In genomic region chr20:10666221-10667076, GRCh38 we compare ENCODE assay signal across 13 cellular contexts. TPM values are rescaled to one million over a fixed set of nuclear protein-coding genes. Genes with fewer than 3 reads are reported as not detected.
DNase-seq lines count a peak whose midpoint lies in the region; ATAC-seq and TF ChIP-seq lines count a peak whose summit lies in the region.
"Had no signal": no experiment of that assay in that cellular context is flagged by ENCODE, and none has a peak within 500 bp of the region (broad histone marks: within the 10 kb centered on the region; RNA-seq: fewer than 3 reads in every experiment).

No MANE protein-coding gene starts in this region.

- peaks cover 100% of the 10 kb centered on the region for H3K79me2 ChIP-seq in SK-N-SH (ENCODE audit: insufficient read depth)

- DNase-seq in SK-N-SH, result no peak
- no peak for DNase-seq in osteocyte (ENCODE audit: extremely low spot score, unreplicated experiment)
- DNase-seq in vagina (ENCODE audit: extremely low spot score in 2 of 2), result no peak
- no peak for DNase-seq in foreskin fibroblast
- DNase-seq in immature natural killer cell, result no peak
- DNase-seq in head of caudate nucleus, result no peak
- DNase-seq: ACHN; activated T-cell treated with anti-CD3 and anti-CD28 coated beads, Interleukin-2, amount 50 U/mL, for 4 hours; DND-41; SIG-M5; small intestine had no signal

- no peak overlapping the region for H2AFZ ChIP-seq in SK-N-SH (ENCODE audit: low read depth)

- H3K27me3 ChIP-seq in SK-N-SH (ENCODE audit: insufficient read depth), result no peaks in the 10 kb centered on the region
- no peaks in the 10 kb centered on the region for H3K27me3 ChIP-seq in vagina

- no peak for TF ChIP-seq RAD21 in SK-N-SH (IDR thresholded peaks at IDR 0.05; ENCODE audit: low read length)

- H3K9ac ChIP-seq in SK-N-SH, result no peak overlapping the region

- intact Hi-C loops in vagina (cut with DNase I) (no loop called here), head of caudate nucleus (cut with DNase I) (no loop called here)

- peaks cover 85% of the 10 kb centered on the region for H3K4me1 Mint-ChIP-seq in osteocyte (ENCODE audit: unreplicated experiment)
- peaks cover 4 to 10% of the 10 kb centered on the region in 2 donors for H3K4me1 Mint-ChIP-seq in immature natural killer cell

- peaks cover 12% of the 10 kb centered on the region for H3F3A ChIP-seq in SK-N-SH (replicated peaks; ENCODE audit: insufficient read depth)

- H3K27ac Mint-ChIP-seq in osteocyte (ENCODE audit: unreplicated experiment) (peak overlapping the region; percentile 89), immature natural killer cell (no peak overlapping the region)

- peaks cover 9 to 67% of the 10 kb centered on the region in 2 experiments for H3K36me3 ChIP-seq in SK-N-SH (replicated peaks in 1 of 2; ENCODE audit: control insufficient read depth in 1 of 2, insufficient read depth in 2 of 2, low read length in 1 of 2)
- H3K36me3 ChIP-seq in vagina, result peaks cover 0 to 29% of the 10 kb centered on the region in 2 donors

- H3K4me3 ChIP-seq in SK-N-SH (ENCODE audit: low read depth in 2 of 2, low read length in 1 of 2) (no peak overlapping the region), vagina (peak overlapping the region; percentile 4 to 91), foreskin fibroblast (ENCODE audit: low read depth in 1 of 2, low read length in 2 of 2) (no peak overlapping the region)

- CTCF ChIA-PET in SK-N-SH (lab: Yijun Ruan, JAX), result interaction anchor here (0.8 kb wide), 1 partner anchor 12 kb away, joined by 3 read pairs; no protein-coding TSS in a partner anchor

- peaks cover 65% of the 10 kb centered on the region for H3K36me3 Mint-ChIP-seq in osteocyte (ENCODE audit: unreplicated experiment)
- peaks cover 0 to 4% (median 0%) of the 10 kb centered on the region in 3 donors for H3K36me3 Mint-ChIP-seq in immature natural killer cell

- H4K20me1 ChIP-seq in SK-N-SH (ENCODE audit: insufficient read depth), result peaks cover 77% of the 10 kb centered on the region

- ATAC-seq in SK-N-SH treated with all-trans-retinoic acid at 6 μM for 48 hours (no peak), esophagus mucosa (peak; percentile 6)
- ATAC-seq: activated T-cell treated with anti-CD3 and anti-CD28 coated beads, Interleukin-2, amount 50 U/mL, for 4 hours had no signal

- POLR2A ChIA-PET in SK-N-SH (lab: Yijun Ruan, JAX), result no interaction called here

- H3K4me3 Mint-ChIP-seq in osteocyte (ENCODE audit: unreplicated experiment) (peak overlapping the region; percentile 48), immature natural killer cell (no peak overlapping the region)
- H3K4me3 Mint-ChIP-seq: activated T-cell treated with anti-CD3 and anti-CD28 coated beads, Interleukin-2, amount 50 U/mL, for 4 hours had no signal

- no peak for TF ChIP-seq POLR2A in vagina (IDR thresholded peaks at IDR 0.05)

- 93% methylated on average over 6 of the region's 7 CpGs for WGBS in SK-N-SH (ENCODE audit: low lambda C conversion rate)

- no peak for TF ChIP-seq EP300 in SK-N-SH (IDR thresholded peaks at IDR 0.05; ENCODE audit: borderline replicate concordance in 1 of 2, low read depth in 1 of 2, low read length in 1 of 2)

- no peaks in the 10 kb centered on the region for H3K9me2 ChIP-seq in SK-N-SH

- H3K4me1 ChIP-seq in SK-N-SH (ENCODE audit: control insufficient read depth in 1 of 2, insufficient read depth in 2 of 2, low read depth in 1 of 2, low read length in 1 of 2), result peaks cover 2 to 49% of the 10 kb centered on the region in 2 experiments; a peak in 3 of 4 replicates
- H3K4me1 ChIP-seq in vagina, result peaks cover 88% of the 10 kb centered on the region

- H3K9me3 Mint-ChIP-seq in osteocyte (ENCODE audit: unreplicated experiment), result no peaks in the 10 kb centered on the region
- no peaks in the 10 kb centered on the region for H3K9me3 Mint-ChIP-seq in immature natural killer cell
- H3K9me3 Mint-ChIP-seq: activated T-cell treated with anti-CD3 and anti-CD28 coated beads, Interleukin-2, amount 50 U/mL, for 4 hours had no signal

- TF ChIP-seq CTCF in SK-N-SH (IDR thresholded peaks at IDR 0.05) (no peak), osteocyte (IDR thresholded peaks at IDR 0.05) (no peak), vagina (IDR thresholded peaks at IDR 0.05) (no peak), foreskin fibroblast (IDR thresholded peaks at IDR 0.05; ENCODE audit: low read depth, low read length) (no peak)

- no peaks in the 10 kb centered on the region for H3K9me3 ChIP-seq in SK-N-SH
- no peaks in the 10 kb centered on the region for H3K9me3 ChIP-seq in vagina

- H3K4me2 ChIP-seq in SK-N-SH, result peak overlapping the region; percentile 22; the same call in 1 of the 2 replicates

- no peaks in the 10 kb centered on the region for H3K27me3 Mint-ChIP-seq in osteocyte (ENCODE audit: unreplicated experiment)
- peaks cover 2 to 11% (median 6%) of the 10 kb centered on the region in 3 donors for H3K27me3 Mint-ChIP-seq in immature natural killer cell (ENCODE audit: low read depth in 3 of 3)

- H3K27ac ChIP-seq in SK-N-SH (ENCODE audit: low read depth in 2 of 2, low read length in 1 of 2), result peak overlapping the region in 1 of 2 experiments; percentile 72; a peak in 2 of 4 replicates
- H3K27ac ChIP-seq in vagina, result peak overlapping the region; percentile 97

TF ChIP-seq in SK-N-SH, 30 proteins besides CTCF, POLR2A, EP300 and RAD21:
- TF ChIP-seq JUND (IDR thresholded peaks at IDR 0.05), result no peak
- TF ChIP-seq, protein P1, sequence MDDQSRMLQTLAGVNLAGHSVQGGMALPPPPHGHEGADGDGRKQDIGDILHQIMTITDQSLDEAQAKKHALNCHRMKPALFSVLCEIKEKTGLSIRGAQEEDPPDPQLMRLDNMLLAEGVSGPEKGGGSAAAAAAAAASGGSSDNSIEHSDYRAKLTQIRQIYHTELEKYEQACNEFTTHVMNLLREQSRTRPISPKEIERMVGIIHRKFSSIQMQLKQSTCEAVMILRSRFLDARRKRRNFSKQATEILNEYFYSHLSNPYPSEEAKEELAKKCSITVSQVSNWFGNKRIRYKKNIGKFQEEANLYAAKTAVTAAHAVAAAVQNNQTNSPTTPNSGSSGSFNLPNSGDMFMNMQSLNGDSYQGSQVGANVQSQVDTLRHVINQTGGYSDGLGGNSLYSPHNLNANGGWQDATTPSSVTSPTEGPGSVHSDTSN (IDR thresholded peaks at IDR 0.05), result no peak
- TF ChIP-seq, protein P2, sequence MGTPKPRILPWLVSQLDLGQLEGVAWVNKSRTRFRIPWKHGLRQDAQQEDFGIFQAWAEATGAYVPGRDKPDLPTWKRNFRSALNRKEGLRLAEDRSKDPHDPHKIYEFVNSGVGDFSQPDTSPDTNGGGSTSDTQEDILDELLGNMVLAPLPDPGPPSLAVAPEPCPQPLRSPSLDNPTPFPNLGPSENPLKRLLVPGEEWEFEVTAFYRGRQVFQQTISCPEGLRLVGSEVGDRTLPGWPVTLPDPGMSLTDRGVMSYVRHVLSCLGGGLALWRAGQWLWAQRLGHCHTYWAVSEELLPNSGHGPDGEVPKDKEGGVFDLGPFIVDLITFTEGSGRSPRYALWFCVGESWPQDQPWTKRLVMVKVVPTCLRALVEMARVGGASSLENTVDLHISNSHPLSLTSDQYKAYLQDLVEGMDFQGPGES (IDR thresholded peaks at IDR 0.05; ENCODE audit: low read depth, low read length), result no peak

TF ChIP-seq in SK-N-SH treated with all-trans-retinoic acid at 6 μM for 48 hours, 23 proteins besides CTCF, POLR2A, EP300 and RAD21:
- TF ChIP-seq ZFP3 (CRISPR knock-in tag; IDR thresholded peaks at IDR 0.05) (no peak), ZNF8 (CRISPR knock-in tag; IDR thresholded peaks at IDR 0.05) (no peak), CSDC2 (CRISPR knock-in tag; IDR thresholded peaks at IDR 0.05) (no peak), ZNF565 (CRISPR knock-in tag; conservative IDR thresholded peaks at IDR 0.05; ENCODE audit: low read depth) (no peak), TCF4 (CRISPR knock-in tag; IDR thresholded peaks at IDR 0.05; ENCODE audit: borderline replicate concordance) (no peak)

RNA-seq across cellular contexts. Expression of gene JAG1, which starts 7.3 kb away (rescaled TPM):
- polyA plus RNA-seq in SK-N-SH (2012; rRNA removed) (6.0 and 7.7 TPM in 2 replicates), immature natural killer cell (1 to 10 TPM in 1 of 3 donors, under 1 TPM in 1, not detected in 1; 0.45 to 1.3 TPM)
- polyA plus RNA-seq in SK-N-SH (2012; cell fraction: cytosol; rRNA removed), result 3.7 TPM in 2 replicates
- polyA plus RNA-seq in SK-N-SH (2012; cell fraction: nucleus; rRNA removed), result 27.9 and 48.5 TPM in 2 replicates
- total RNA-seq in esophagus mucosa (118 TPM), osteocyte (246 and 254 TPM in 2 replicates), vagina (185 TPM)

Comparison
In these comparisons a context has a peak if more than half of its experiments do, and no peak if none do; other contexts are left out.
1. H3K4me3 ChIP-seq: peak in vagina (2 of 2); none in SK-N-SH (0 of 2) and foreskin fibroblast (0 of 2).